ENCODE assay signal across 14 cellular contexts in genomic region chr20:44219287-44219686, GRCh38. TPM values are rescaled to one million over a fixed set of nuclear protein-coding genes. Genes with fewer than 3 reads are reported as not detected.
DNase-seq lines count a peak whose midpoint lies in the region; ATAC-seq lines count a peak whose summit lies in the region.
"Had no signal": no experiment of that assay in that cellular context is flagged by ENCODE, and none has a peak within 500 bp of the region (broad histone marks: within the 10 kb centered on the region; RNA-seq: fewer than 3 reads in every experiment).

No MANE protein-coding gene starts in this region.

- H3K27ac ChIP-seq in HUES48 (ENCODE audit: low read depth, low read length), result peak overlapping the region; percentile 15

- no peaks in the 10 kb centered on the region for H3K27me3 ChIP-seq in HUES48 (ENCODE audit: control insufficient read depth, insufficient read depth, low read length)

- H3K36me3 ChIP-seq in HUES48 (ENCODE audit: control insufficient read depth, insufficient read depth, low read length), result no peaks in the 10 kb centered on the region

- intact Hi-C loops in activated CD4-positive, alpha-beta T cell treated with anti-CD3 and anti-CD28 coated beads, Interleukin-2, amount 10 ng/mL, durations not matched to agents 24 days and 14 days (cut with micrococcal nuclease), result loop anchor here (5.0 to 10.0 kb wide), 4 partner anchors 243 to 513 kb away; partner anchors contain the start of gene SERINC3

- DNase-seq in activated CD4-positive, alpha-beta T cell treated with anti-CD3 and anti-CD28 coated beads, Interleukin-2, amount 10 ng/mL, durations not matched to agents 24 days and 14 days, result no peak
- no peak for DNase-seq in activated CD4-positive, alpha-beta T cell treated with anti-CD3 and anti-CD28 coated beads for 48 hours
- DNase-seq in activated naive CD8-positive, alpha-beta T cell treated with anti-CD3 and anti-CD28 coated beads for 36 hours, result no peak
- no peak for DNase-seq in natural killer cell treated with Interleukin-12 subunit alpha and Interleukin-12 subunit beta and Interleukin-15 and Interleukin-18, amount 100 ng/mL, for 72 hours (ENCODE audit: low spot score)
- DNase-seq in NCI-H187 (lab: John Stamatoyannopoulos, UW) (no peak), SKM-1 (lab: John Stamatoyannopoulos, UW; ENCODE audit: unreplicated experiment) (no peak)
- DNase-seq: activated CD4-positive, CD25-positive, alpha-beta regulatory T cell treated with anti-CD3 and anti-CD28 coated beads, Interleukin-2, amount 50 U/mL, for 72 hours; cerebellar nuclear complex; head of caudate nucleus; NCI-H1092; NCI-H446 treated with DMSO at 0.1 percent for 48 hours had no signal

- H3K9ac ChIP-seq in HUES48 (ENCODE audit: low read depth, low read length), result no peak overlapping the region

- no peaks in the 10 kb centered on the region for H3K9me3 Mint-ChIP-seq in activated CD4-positive, alpha-beta T cell treated with anti-CD3 and anti-CD28 coated beads, Interleukin-2, amount 10 ng/mL, durations not matched to agents 24 days and 14 days
- no peaks in the 10 kb centered on the region for H3K9me3 Mint-ChIP-seq in activated naive CD8-positive, alpha-beta T cell treated with anti-CD3 and anti-CD28 coated beads for 36 hours
- H3K9me3 Mint-ChIP-seq in natural killer cell treated with Interleukin-12 subunit alpha and Interleukin-12 subunit beta and Interleukin-15 and Interleukin-18, amount 100 ng/mL, for 72 hours, result no peaks in the 10 kb centered on the region

- peak overlapping the region; percentile 70 for H3K4me3 Mint-ChIP-seq in activated CD4-positive, alpha-beta T cell treated with anti-CD3 and anti-CD28 coated beads, Interleukin-2, amount 10 ng/mL, durations not matched to agents 24 days and 14 days
- H3K4me3 Mint-ChIP-seq in activated naive CD8-positive, alpha-beta T cell treated with anti-CD3 and anti-CD28 coated beads for 36 hours, result peak overlapping the region; percentile 23
- peak overlapping the region; percentile 86 for H3K4me3 Mint-ChIP-seq in natural killer cell treated with Interleukin-12 subunit alpha and Interleukin-12 subunit beta and Interleukin-15 and Interleukin-18, amount 100 ng/mL, for 72 hours

- H3K27me3 Mint-ChIP-seq in activated CD4-positive, alpha-beta T cell treated with anti-CD3 and anti-CD28 coated beads, Interleukin-2, amount 10 ng/mL, durations not matched to agents 24 days and 14 days, result no peaks in the 10 kb centered on the region
- no peaks in the 10 kb centered on the region for H3K27me3 Mint-ChIP-seq in activated naive CD8-positive, alpha-beta T cell treated with anti-CD3 and anti-CD28 coated beads for 36 hours
- H3K27me3 Mint-ChIP-seq in natural killer cell treated with Interleukin-12 subunit alpha and Interleukin-12 subunit beta and Interleukin-15 and Interleukin-18, amount 100 ng/mL, for 72 hours, result no peaks in the 10 kb centered on the region

- peak; percentile 11 to 16 for ATAC-seq in natural killer cell treated with Interleukin-12 subunit alpha and Interleukin-12 subunit beta and Interleukin-15 and Interleukin-18, amount 100 ng/mL, for 72 hours
- no peak for ATAC-seq in HG02970 (IDR thresholded peaks at IDR 0.05; ENCODE audit: low FRiP score, unreplicated experiment)

- peak overlapping the region; percentile 63 for H3K27ac Mint-ChIP-seq in activated CD4-positive, alpha-beta T cell treated with anti-CD3 and anti-CD28 coated beads, Interleukin-2, amount 10 ng/mL, durations not matched to agents 24 days and 14 days
- peak overlapping the region; percentile 34 for H3K27ac Mint-ChIP-seq in activated naive CD8-positive, alpha-beta T cell treated with anti-CD3 and anti-CD28 coated beads for 36 hours
- peak overlapping the region; percentile 4 to 7 for H3K27ac Mint-ChIP-seq in natural killer cell treated with Interleukin-12 subunit alpha and Interleukin-12 subunit beta and Interleukin-15 and Interleukin-18, amount 100 ng/mL, for 72 hours

- H3K4me1 Mint-ChIP-seq in activated CD4-positive, alpha-beta T cell treated with anti-CD3 and anti-CD28 coated beads, Interleukin-2, amount 10 ng/mL, durations not matched to agents 24 days and 14 days, result peaks cover 30% of the 10 kb centered on the region
- H3K4me1 Mint-ChIP-seq in activated naive CD8-positive, alpha-beta T cell treated with anti-CD3 and anti-CD28 coated beads for 36 hours, result peaks cover 41% of the 10 kb centered on the region
- peaks cover 33 to 41% of the 10 kb centered on the region in 2 donors for H3K4me1 Mint-ChIP-seq in natural killer cell treated with Interleukin-12 subunit alpha and Interleukin-12 subunit beta and Interleukin-15 and Interleukin-18, amount 100 ng/mL, for 72 hours (ENCODE audit: low read depth in 2 of 2)

- 0 out of 2 replicates have a peak, but pooled peaks cover 5% of the 10 kb centered on the region for H3K4me1 ChIP-seq in HUES48 (ENCODE audit: control insufficient read depth, insufficient read depth, low read length)

- H3K9me3 ChIP-seq in HUES48 (ENCODE audit: control insufficient read depth, insufficient read depth, low read length), result no peaks in the 10 kb centered on the region

- no peaks in the 10 kb centered on the region for H3K36me3 Mint-ChIP-seq in activated CD4-positive, alpha-beta T cell treated with anti-CD3 and anti-CD28 coated beads, Interleukin-2, amount 10 ng/mL, durations not matched to agents 24 days and 14 days (ENCODE audit: low read depth)
- no peaks in the 10 kb centered on the region for H3K36me3 Mint-ChIP-seq in activated naive CD8-positive, alpha-beta T cell treated with anti-CD3 and anti-CD28 coated beads for 36 hours
- peaks cover 4% of the 10 kb centered on the region for H3K36me3 Mint-ChIP-seq in natural killer cell treated with Interleukin-12 subunit alpha and Interleukin-12 subunit beta and Interleukin-15 and Interleukin-18, amount 100 ng/mL, for 72 hours

- no peak overlapping the region for H3K4me3 ChIP-seq in HUES48 (ENCODE audit: low read depth, low read length)

RNA-seq across cellular contexts. Expression of gene OSER1, which starts 8.7 kb away (rescaled TPM):
- total RNA-seq in activated CD4-positive, alpha-beta T cell treated with anti-CD3 and anti-CD28 coated beads, Interleukin-2, amount 10 ng/mL, durations not matched to agents 24 days and 14 days, result 22.7 and 23.6 TPM in 2 replicates
- total RNA-seq in activated naive CD8-positive, alpha-beta T cell treated with anti-CD3 and anti-CD28 coated beads for 36 hours, result 10 to 100 TPM; 25.5 to 26.4 TPM
- total RNA-seq in natural killer cell treated with Interleukin-12 subunit alpha and Interleukin-12 subunit beta and Interleukin-15 and Interleukin-18, amount 100 ng/mL, for 72 hours, result 10 to 100 TPM; 21.9 to 27.0 TPM

RNA-seq across cellular contexts. Expression of gene GDAP1L1, which starts 27.8 kb away (rescaled TPM):
- not detected in 2 replicates for total RNA-seq in activated CD4-positive, alpha-beta T cell treated with anti-CD3 and anti-CD28 coated beads, Interleukin-2, amount 10 ng/mL, durations not matched to agents 24 days and 14 days
- under 1 TPM in 1 of 2 experiments, not detected in 1; 0.12 TPM for total RNA-seq in activated naive CD8-positive, alpha-beta T cell treated with anti-CD3 and anti-CD28 coated beads for 36 hours
- total RNA-seq in natural killer cell treated with Interleukin-12 subunit alpha and Interleukin-12 subunit beta and Interleukin-15 and Interleukin-18, amount 100 ng/mL, for 72 hours, result not detected
- total RNA-seq: A172 had no signal

RNA-seq across cellular contexts. Expression of gene JPH2, which starts 32.3 kb away (rescaled TPM):
- 0.05 TPM in 1 of 2 replicates, not detected in the other for total RNA-seq in activated CD4-positive, alpha-beta T cell treated with anti-CD3 and anti-CD28 coated beads, Interleukin-2, amount 10 ng/mL, durations not matched to agents 24 days and 14 days
- under 1 TPM; 0.12 to 0.14 TPM for total RNA-seq in activated naive CD8-positive, alpha-beta T cell treated with anti-CD3 and anti-CD28 coated beads for 36 hours
- 1 to 10 TPM; 1.0 to 2.0 TPM for total RNA-seq in natural killer cell treated with Interleukin-12 subunit alpha and Interleukin-12 subunit beta and Interleukin-15 and Interleukin-18, amount 100 ng/mL, for 72 hours

Comparison
In these comparisons a context has a peak if more than half of its experiments do, and no peak if none do; other contexts are left out.
1. H3K27ac Mint-ChIP-seq: peak in every context shown above with its lines; median percentile 63 in activated CD4-positive, alpha-beta T cell treated with anti-CD3 and anti-CD28 coated beads, Interleukin-2, amount 10 ng/mL, durations not matched to agents 24 days and 14 days; 34 in activated naive CD8-positive, alpha-beta T cell treated with anti-CD3 and anti-CD28 coated beads for 36 hours; 6 in natural killer cell treated with Interleukin-12 subunit alpha and Interleukin-12 subunit beta and Interleukin-15 and Interleukin-18, amount 100 ng/mL, for 72 hours.
2. H3K4me3 Mint-ChIP-seq: peak in every context shown above with its lines; median percentile 86 in natural killer cell treated with Interleukin-12 subunit alpha and Interleukin-12 subunit beta and Interleukin-15 and Interleukin-18, amount 100 ng/mL, for 72 hours; 70 in activated CD4-positive, alpha-beta T cell treated with anti-CD3 and anti-CD28 coated beads, Interleukin-2, amount 10 ng/mL, durations not matched to agents 24 days and 14 days; 23 in activated naive CD8-positive, alpha-beta T cell treated with anti-CD3 and anti-CD28 coated beads for 36 hours.